Comparison of ENCODE assay signal across 16 cellular contexts in the genomic region with DNA sequence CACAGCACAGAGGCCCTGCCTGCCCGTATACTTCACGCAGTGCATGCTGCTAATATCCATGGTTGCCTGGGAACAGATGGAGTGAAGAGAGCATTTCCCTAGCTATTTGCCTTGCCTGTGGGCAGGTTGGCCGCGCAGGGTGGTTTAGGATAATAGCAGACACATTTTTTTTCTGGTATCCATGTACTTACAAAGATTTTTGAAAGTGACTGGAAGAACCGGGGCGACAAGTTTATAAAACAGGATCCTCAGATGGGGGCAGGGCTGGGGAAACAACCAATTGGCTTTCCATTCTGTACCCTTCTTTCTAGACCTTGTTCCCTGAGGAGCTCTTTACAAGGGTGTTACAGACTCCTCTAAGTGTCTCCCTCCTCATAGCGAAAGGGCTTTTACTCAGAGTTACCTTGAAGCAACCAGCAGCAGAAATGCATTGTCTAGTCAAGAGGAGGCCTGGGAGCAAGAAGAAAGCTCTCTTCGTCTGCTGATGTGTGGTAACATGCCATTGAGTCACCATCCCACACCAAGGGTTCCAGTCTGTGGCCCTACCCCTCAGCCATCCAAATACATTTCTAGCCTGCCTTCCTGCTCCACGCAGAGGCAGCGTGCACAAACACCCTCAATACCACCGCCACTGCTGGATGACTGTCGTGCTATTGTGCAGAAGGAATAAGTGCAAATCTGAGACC. TPM values are rescaled to one million over a fixed set of nuclear protein-coding genes. Genes with fewer than 3 reads are reported as not detected.
A peak's percentile ranks its signal among the peaks of the same experiment; 100 is the strongest.
DNase-seq lines count a peak whose midpoint lies in the region; ATAC-seq and TF ChIP-seq lines count a peak whose summit lies in the region.
"Had no signal": no experiment of that assay in that cellular context is flagged by ENCODE, and none has a peak within 500 bp of the region (broad histone marks: within the 10 kb centered on the region; RNA-seq: fewer than 3 reads in every experiment).

No MANE protein-coding gene starts in this region.

- H3K36me3 ChIP-seq in subcutaneous abdominal adipose tissue (ENCODE audit: control insufficient read depth in 5 of 5, insufficient read depth in 5 of 5, low read length in 5 of 5): peaks cover 4 to 23% (median 14%) of the 10 kb centered on the region in 5 donors
- H3K36me3 ChIP-seq in aorta (ENCODE audit: control insufficient read depth in 1 of 2, insufficient read depth in 2 of 2, low read length in 1 of 2): peaks cover 0 to 2% of the 10 kb centered on the region in 2 donors

- 93% methylated on average over 12 of the region's 12 CpGs for WGBS in aorta, 2 donors

- H3K27ac ChIP-seq in foreskin keratinocyte: peak overlapping the region; percentile 99
- H3K27ac ChIP-seq in subcutaneous abdominal adipose tissue (ENCODE audit: low read depth, low read length): peak overlapping the region; percentile 11
- no peak overlapping the region for H3K27ac ChIP-seq in aorta (ENCODE audit: low read depth in 1 of 2, low read length in 2 of 2)

- DNase-seq in DMS53 (lab: John Stamatoyannopoulos, UW): peak; percentile 67
- DNase-seq in DMS53 treated with DMSO at 0.1 percent for 48 hours (lab: John Stamatoyannopoulos, UW; ENCODE audit: unreplicated experiment): no peak
- peak; percentile 59 for DNase-seq in NCI-H69 (lab: John Stamatoyannopoulos, UW)
- DNase-seq in foreskin keratinocyte: peak; percentile 84 to 93
- DNase-seq in aorta: no peak
- no peak for DNase-seq in CD1c-positive myeloid dendritic cell (ENCODE audit: extremely low spot score)
- DNase-seq in DMS 273 (lab: John Stamatoyannopoulos, UW; ENCODE audit: unreplicated experiment): no peak
- DNase-seq: 8988T; activated CD4-positive, alpha-beta T cell treated with anti-CD3 and anti-CD28 coated beads, Interleukin-2, amount 50 U/mL, for 1 hour; activated effector memory CD4-positive, alpha-beta T cell treated with anti-CD3 and anti-CD28 coated beads, Interleukin-2, amount 50 U/mL, for 16 hours; cerebellar nuclear complex; GOT3; NCI-H774; stimulated activated CD4-positive, alpha-beta T cell treated with anti-CD3 and anti-CD28 coated beads, Interleukin-4, amount 100 ng/mL, for 1 hour; SW 1271 had no signal

- intact Hi-C loops in aorta (cut with DNase I): loop anchor here in 1 of 2 donors (10.0 kb wide), 1 partner anchor 399 kb away; no protein-coding TSS in a partner anchor

- no peak overlapping the region for H3K4me3 ChIP-seq in subcutaneous abdominal adipose tissue (ENCODE audit: low read depth in 1 of 5, low read length in 5 of 5)
- H3K4me3 ChIP-seq in aorta (ENCODE audit: low read length in 2 of 2): no peak overlapping the region

- peaks cover 52% of the 10 kb centered on the region for H3K4me1 ChIP-seq in foreskin keratinocyte
- H3K4me1 ChIP-seq in subcutaneous abdominal adipose tissue (ENCODE audit: control insufficient read depth in 5 of 5, insufficient read depth in 5 of 5, low read length in 5 of 5): peaks cover 8 to 75% (median 52%) of the 10 kb centered on the region in 5 donors
- H3K4me1 ChIP-seq in aorta (ENCODE audit: control insufficient read depth in 1 of 2, insufficient read depth in 2 of 2, low read length in 2 of 2): no peaks in the 10 kb centered on the region

- H3K9ac ChIP-seq in subcutaneous abdominal adipose tissue (ENCODE audit: low read length in 5 of 5): peak overlapping the region in 1 of 5 donors; percentile 14

- no peaks in the 10 kb centered on the region for H3K9me3 ChIP-seq in subcutaneous abdominal adipose tissue (ENCODE audit: control insufficient read depth in 5 of 5, low read length in 5 of 5)
- H3K9me3 ChIP-seq in aorta (ENCODE audit: control insufficient read depth, low read length): no peaks in the 10 kb centered on the region

- H3K27me3 ChIP-seq in foreskin keratinocyte (no peaks in the 10 kb centered on the region), subcutaneous abdominal adipose tissue (ENCODE audit: control insufficient read depth in 5 of 5, insufficient read depth in 4 of 5, low read length in 5 of 5) (no peaks in the 10 kb centered on the region), aorta (ENCODE audit: control insufficient read depth in 1 of 2, insufficient read depth in 2 of 2, low read length in 1 of 2) (no peaks in the 10 kb centered on the region)

- peak; percentile 57 for ATAC-seq in foreskin keratinocyte
- no peak for ATAC-seq in aorta (ENCODE audit: low FRiP score)

- peak; percentile 51 for TF ChIP-seq CTCF in foreskin keratinocyte (conservative IDR thresholded peaks at IDR 0.05)

RNA-seq across cellular contexts. Expression of a gene that starts 31.5 kb away (rescaled TPM):
- 9.5 and 11.1 TPM in 2 replicates for total RNA-seq in foreskin keratinocyte
- 6.3 and 7.9 TPM in 2 replicates for polyA plus RNA-seq in foreskin keratinocyte
- 10 to 100 TPM; 43.4 to 72.5 TPM for total RNA-seq in aorta
- 100 to 1,000 TPM in 1 of 2 donors, 10 to 100 TPM in 1; 44.5 to 110 TPM for polyA plus RNA-seq in aorta

Comparison
In these comparisons a context has a peak if more than half of its experiments do, and no peak if none do; other contexts are left out.
1. DNase-seq: peak in DMS53 (single experiment), NCI-H69 (single experiment) and foreskin keratinocyte (2 of 2); none in DMS53 treated with DMSO at 0.1 percent for 48 hours (single experiment), aorta (0 of 2), CD1c-positive myeloid dendritic cell (single experiment) and DMS 273 (single experiment).
2. H3K27ac ChIP-seq: peak in foreskin keratinocyte (single experiment) and subcutaneous abdominal adipose tissue (single experiment); none in aorta (0 of 2).